8 cellular contexts compared by ENCODE assay signal in genomic region chr1:23103001-23103879, GRCh38.
A peak's percentile ranks its signal among the peaks of the same experiment; 100 is the strongest.
DNase-seq lines count a peak whose midpoint lies in the region; ATAC-seq and TF ChIP-seq lines count a peak whose summit lies in the region.

No MANE protein-coding gene starts in this region.

- H3K79me2 ChIP-seq in ACC112 (ENCODE audit: control insufficient read depth, insufficient read depth, low read length, unreplicated experiment), result peaks cover 35% of the 10 kb centered on the region

- H4K5ac ChIP-seq in IMR-90 (ENCODE audit: low read depth, low read length), result no peak overlapping the region

- no peaks in the 10 kb centered on the region for H3K27me3 ChIP-seq in ACC112 (ENCODE audit: insufficient read depth, low read length)
- no peaks in the 10 kb centered on the region for H3K27me3 ChIP-seq in IMR-90 (ENCODE audit: control insufficient read depth, insufficient read depth, low read length)
- no peaks in the 10 kb centered on the region for H3K27me3 ChIP-seq in left lung

- peak overlapping the region; percentile 73 for H3K4me3 Mint-ChIP-seq in activated T-helper 2 cell treated with anti-CD3 and anti-CD28 coated beads, Interferon-gamma antibody, Interleukin-2, Interleukin-4, amounts not matched to agents 10 μg/mL and 5 μg/mL and 100 μg/mL, durations not matched to agents 14 hours and 24 hours and 36 hours (ENCODE audit: low read depth)

- no peak overlapping the region for H3K23ac ChIP-seq in IMR-90 (ENCODE audit: low read depth, low read length)

- H3K36me3 Mint-ChIP-seq in activated T-helper 2 cell treated with anti-CD3 and anti-CD28 coated beads, Interferon-gamma antibody, Interleukin-2, Interleukin-4, amounts not matched to agents 10 μg/mL and 5 μg/mL and 100 μg/mL, durations not matched to agents 14 hours and 24 hours and 36 hours (ENCODE audit: low read depth), result peaks cover 34% of the 10 kb centered on the region

- no CpG with 5 or more reads among the region's 10 CpGs for WGBS in IMR-90 (ENCODE audit: extremely low coverage in 2 of 2, insufficient read length in 1 of 2), 2 experiments

- H2AK5ac ChIP-seq in IMR-90 (ENCODE audit: low read depth, low read length), result peak overlapping the region; percentile 27; the same call in 1 of the 2 replicates

- H3K14ac ChIP-seq in IMR-90 (replicated peaks; ENCODE audit: low read depth, low read length), result peak overlapping the region; percentile 74

- peak overlapping the region; percentile 59; the same call in 1 of the 2 replicates for H2BK120ac ChIP-seq in IMR-90 (ENCODE audit: low read depth, low read length)

- POLR2A ChIA-PET in IMR-90 (lab: Charles Lee; ENCODE audit: unreplicated experiment), result interaction anchor here (0.6 kb wide), 1 partner anchor 16 kb away, joined by 3 read pairs; no protein-coding TSS in a partner anchor

- H4K20me1 ChIP-seq in IMR-90 (ENCODE audit: insufficient read depth, low read length), result peaks cover 54% of the 10 kb centered on the region

- no peak overlapping the region for H3K9ac ChIP-seq in IMR-90 (ENCODE audit: low read depth, low read length)

- H3K4me1 Mint-ChIP-seq in activated T-helper 2 cell treated with anti-CD3 and anti-CD28 coated beads, Interferon-gamma antibody, Interleukin-2, Interleukin-4, amounts not matched to agents 10 μg/mL and 5 μg/mL and 100 μg/mL, durations not matched to agents 14 hours and 24 hours and 36 hours (ENCODE audit: low read depth), result peaks cover 46% of the 10 kb centered on the region

- H4K8ac ChIP-seq in IMR-90 (ENCODE audit: low read depth in 2 of 2, low read length in 2 of 2), result peak overlapping the region in 1 of 2 experiments; percentile 69; a peak in 2 of 4 replicates

- peak; percentile 63 for DNase-seq in IMR-90
- peak; percentile 17 for DNase-seq in activated T-helper 2 cell treated with anti-CD3 and anti-CD28 coated beads, Interferon-gamma antibody, Interleukin-2, Interleukin-4, amounts not matched to agents 10 μg/mL and 5 μg/mL and 100 μg/mL, durations not matched to agents 14 hours and 24 hours and 36 hours (ENCODE audit: low spot score)
- DNase-seq in left lung, result no peak

- no peaks in the 10 kb centered on the region for H3K9me3 Mint-ChIP-seq in activated T-helper 2 cell treated with anti-CD3 and anti-CD28 coated beads, Interferon-gamma antibody, Interleukin-2, Interleukin-4, amounts not matched to agents 10 μg/mL and 5 μg/mL and 100 μg/mL, durations not matched to agents 14 hours and 24 hours and 36 hours

- peak overlapping the region; percentile 13; the same call in 1 of the 2 replicates for H3K4me3 ChIP-seq in ACC112 (ENCODE audit: low read depth, low read length)
- no peak overlapping the region for H3K4me3 ChIP-seq in IMR-90 (ENCODE audit: insufficient read depth, low read depth, low read length)
- no peak overlapping the region for H3K4me3 ChIP-seq in left lung

- no peaks in the 10 kb centered on the region for H3K27me3 Mint-ChIP-seq in activated T-helper 2 cell treated with anti-CD3 and anti-CD28 coated beads, Interferon-gamma antibody, Interleukin-2, Interleukin-4, amounts not matched to agents 10 μg/mL and 5 μg/mL and 100 μg/mL, durations not matched to agents 14 hours and 24 hours and 36 hours (ENCODE audit: low read depth)

- no peak overlapping the region for H3K56ac ChIP-seq in IMR-90 (ENCODE audit: extremely low read depth, insufficient read depth, low read length)

- H3K18ac ChIP-seq in IMR-90 (ENCODE audit: low read depth, low read length), result peak overlapping the region; percentile 33; the same call in 1 of the 2 replicates

- CTCF ChIA-PET in IMR-90 (lab: Yijun Ruan, JAX), result interaction anchor here (1.6 kb wide), 1 partner anchor 81 kb away, joined by 8 read pairs; no protein-coding TSS in a partner anchor

- ATAC-seq in IMR-90 (ENCODE audit: low read depth), result no peak
- peak; percentile 31 for ATAC-seq in left lung
- no peak for ATAC-seq in HG03175 (IDR thresholded peaks at IDR 0.05; ENCODE audit: unreplicated experiment)
- no peak for ATAC-seq in HG03521 (IDR thresholded peaks at IDR 0.05; ENCODE audit: unreplicated experiment)
- ATAC-seq in HG02938 (IDR thresholded peaks at IDR 0.05; ENCODE audit: unreplicated experiment), result no peak
- no peak for ATAC-seq in HG02884 (IDR thresholded peaks at IDR 0.05; ENCODE audit: unreplicated experiment)

- H3K4me1 ChIP-seq in ACC112 (ENCODE audit: control insufficient read depth, insufficient read depth, low read length, unreplicated experiment) (peaks cover 57% of the 10 kb centered on the region), IMR-90 (ENCODE audit: control insufficient read depth, insufficient read depth, low read length) (peaks cover 17% of the 10 kb centered on the region), left lung (peaks cover 37 to 63% of the 10 kb centered on the region in 2 donors)

- H3K27ac ChIP-seq in ACC112 (ENCODE audit: low read depth, low read length) (peak overlapping the region; percentile 92), IMR-90 (ENCODE audit: insufficient read depth, low read length) (peak overlapping the region; percentile 20), left lung (peak overlapping the region; percentile 34 to 74)

- H2BK5ac ChIP-seq in IMR-90 (ENCODE audit: low read depth, low read length, poor library complexity, severe bottlenecking), result peak overlapping the region; percentile 59

- H3K9me3 ChIP-seq in IMR-90 (ENCODE audit: control insufficient read depth, insufficient read depth, low read length) (no peaks in the 10 kb centered on the region), left lung (no peaks in the 10 kb centered on the region)

- peak overlapping the region; percentile 41; the same call in 2 of the 3 replicates for H2BK15ac ChIP-seq in IMR-90 (ENCODE audit: low read depth, low read length)

- H3K79me1 ChIP-seq in IMR-90 (ENCODE audit: low read depth in 1 of 2, low read length in 2 of 2), result peaks cover 11 to 77% of the 10 kb centered on the region in 2 experiments; a peak in 3 of 4 replicates

- intact Hi-C loops in IMR-90 (cut with micrococcal nuclease) (loop anchor here (5.0 kb wide), 1 partner anchor 169 kb away; no protein-coding TSS in a partner anchor), left lung (cut with DNase I) (no loop called here)
- intact Hi-C loops in activated T-helper 2 cell treated with anti-CD3 and anti-CD28 coated beads, Interferon-gamma antibody, Interleukin-2, Interleukin-4, amounts not matched to agents 10 μg/mL and 5 μg/mL and 100 μg/mL, durations not matched to agents 14 hours and 24 hours and 36 hours (cut with micrococcal nuclease), result loop anchor here (1.0 to 5.0 kb wide), 3 partner anchors 45 to 239 kb away; partner anchors contain the start of genes HNRNPR and LUZP1

- BruUV-seq in IMR-90 (replicated peaks; lab: Mats Ljungman, UMichigan), result no TSS peak

- peak overlapping the region; percentile 7 for H4K91ac ChIP-seq in IMR-90 (ENCODE audit: insufficient read depth, low read depth, low read length)

- H3K36me3 ChIP-seq in ACC112 (ENCODE audit: insufficient read depth, low read length) (peaks cover 3% of the 10 kb centered on the region; the same call in 1 of the 2 replicates), IMR-90 (ENCODE audit: control insufficient read depth, insufficient read depth, low read length) (peaks cover 14% of the 10 kb centered on the region), left lung (peaks cover 0 to 15% of the 10 kb centered on the region in 2 donors)

- H3K27ac Mint-ChIP-seq in activated T-helper 2 cell treated with anti-CD3 and anti-CD28 coated beads, Interferon-gamma antibody, Interleukin-2, Interleukin-4, amounts not matched to agents 10 μg/mL and 5 μg/mL and 100 μg/mL, durations not matched to agents 14 hours and 24 hours and 36 hours, result peak overlapping the region; percentile 88

- H3K4me2 ChIP-seq in IMR-90 (ENCODE audit: low read depth, low read length), result peak overlapping the region; percentile 49

- H2AK9ac ChIP-seq in IMR-90 (replicated peaks; ENCODE audit: low read depth, low read length, poor library complexity), result no peak overlapping the region

- no peak overlapping the region for H2AFZ ChIP-seq in ACC112 (ENCODE audit: low read length, unreplicated experiment)
- H2AFZ ChIP-seq in IMR-90 (replicated peaks; ENCODE audit: low read length, poor library complexity), result no peak overlapping the region

- no peak for TF ChIP-seq POLR2A in IMR-90 (IDR thresholded peaks at IDR 0.05; ENCODE audit: low read depth, low read length)

- TF ChIP-seq RAD21 in IMR-90 (IDR thresholded peaks at IDR 0.05; ENCODE audit: low read length), result no peak

- H3K9me1 ChIP-seq in IMR-90 (ENCODE audit: insufficient read depth, low read length), result peaks cover 8% of the 10 kb centered on the region; the same call in 1 of the 2 replicates

- H3K4ac ChIP-seq in IMR-90 (ENCODE audit: low read depth, low read length), result peak overlapping the region; percentile 29

- 0 out of 2 replicates have a peak overlapping the region, but pooled peaks have one; percentile 35 for H2BK20ac ChIP-seq in IMR-90 (ENCODE audit: low read depth, low read length)

- TF ChIP-seq CTCF in IMR-90 (conservative IDR thresholded peaks at IDR 0.05; ENCODE audit: low read depth, low read length) (no peak), left lung (IDR thresholded peaks at IDR 0.05) (no peak)

- dilution Hi-C loops in IMR-90 (cut with HindIII; ENCODE audit: low sequenced_read_pairs, unreplicated experiment), result no loop called here

- in situ Hi-C loops in IMR-90 (cut with MboI; ENCODE audit: low sequenced_read_pairs), result no loop called here

TF ChIP-seq in IMR-90, 13 proteins besides CTCF, POLR2A, EP300 and RAD21 (continues in another document):
- no peak for TF ChIP-seq SMC3 (IDR thresholded peaks at IDR 0.05; ENCODE audit: low read depth, low read length)
- no peak for TF ChIP-seq CEBPB (IDR thresholded peaks at IDR 0.05; ENCODE audit: low read depth, low read length)
- no peak for TF ChIP-seq USF2 (IDR thresholded peaks at IDR 0.05; ENCODE audit: low read depth, low read length)
- no peak for TF ChIP-seq MAFK (IDR thresholded peaks at IDR 0.05; ENCODE audit: low read depth, low read length)
- no peak for TF ChIP-seq MAZ (IDR thresholded peaks at IDR 0.05; ENCODE audit: borderline replicate concordance, low read depth, low read length)
- no peak for TF ChIP-seq RCOR1 (IDR thresholded peaks at IDR 0.05; ENCODE audit: insufficient replicate concordance, low read length)
- TF ChIP-seq CHD1 (IDR thresholded peaks at IDR 0.05; ENCODE audit: low read depth, low read length), result no peak
- no peak for TF ChIP-seq RFX5 (IDR thresholded peaks at IDR 0.05; ENCODE audit: low read depth, low read length)
- no peak for TF ChIP-seq FOS (IDR thresholded peaks at IDR 0.05; ENCODE audit: low read depth, low read length)
- no peak for TF ChIP-seq NFE2L2 (IDR thresholded peaks at IDR 0.05; ENCODE audit: low read depth, low read length)
- no peak for TF ChIP-seq BHLHE40 (IDR thresholded peaks at IDR 0.05; ENCODE audit: low read depth, low read length)

Comparison
In these comparisons a context has a peak if more than half of its experiments do, and no peak if none do; other contexts are left out.
1. H3K27ac ChIP-seq: peak in every context shown above with its lines; median percentile 92 in ACC112; 54 in left lung; 20 in IMR-90.
2. DNase-seq: peak in IMR-90 (single experiment) and activated T-helper 2 cell treated with anti-CD3 and anti-CD28 coated beads, Interferon-gamma antibody, Interleukin-2, Interleukin-4, amounts not matched to agents 10 μg/mL and 5 μg/mL and 100 μg/mL, durations not matched to agents 14 hours and 24 hours and 36 hours (single experiment); none in left lung (0 of 2).
3. intact Hi-C loops: an anchor here in IMR-90 (5.0 kb wide) and activated T-helper 2 cell treated with anti-CD3 and anti-CD28 coated beads, Interferon-gamma antibody, Interleukin-2, Interleukin-4, amounts not matched to agents 10 μg/mL and 5 μg/mL and 100 μg/mL, durations not matched to agents 14 hours and 24 hours and 36 hours (1.0 to 5.0 kb wide); none called in left lung.